In genomic region chr7:130385600-130386066, GRCh38 we compare ENCODE assay signal across 39 cellular contexts. TPM values are rescaled to one million over a fixed set of nuclear protein-coding genes. Genes with fewer than 3 reads are reported as not detected.
"Had no signal": no experiment of that assay in that cellular context is flagged by ENCODE, and none has a peak within 500 bp of the region (broad histone marks: within the 10 kb centered on the region; RNA-seq: fewer than 3 reads in every experiment).

No MANE protein-coding gene starts in this region.

- H3K4me3 Mint-ChIP-seq: activated naive CD4-positive, alpha-beta T cell treated with anti-CD3 and anti-CD28 coated beads, Interleukin-2, amount 50 U/mL, for 24 hours; activated naive CD8-positive, alpha-beta T cell treated with anti-CD3 and anti-CD28 coated beads, Interleukin-2, amount 50 U/mL, for 24 hours; activated T-cell treated with anti-CD3 and anti-CD28 coated beads, Interleukin-2, amount 50 U/mL, for 24 hours; activated T-helper 17 cell treated with anti-CD3 and anti-CD28 coated beads, Interleukin-2, amount 50 U/mL, for 72 hours; natural killer cell treated with Interleukin-12 subunit alpha and Interleukin-12 subunit beta and Interleukin-15 and Interleukin-18, amount 100 ng/mL, for 72 hours; stimulated activated naive B cell treated with anti-CD40 and anti-IgM and Interleukin-4, amounts not matched to agents 10 μg/mL and 1 μg/mL and 100 μg/mL, for 72 hours; T-helper 1 cell treated with Interleukin-12 subunit alpha and Interleukin-12 subunit beta and Interleukin-4 antibody, amounts not matched to agents 30 μg/mL and 1 μg/mL, for 36 hours had no signal

- ATAC-seq: activated CD4-positive, CD25-positive, alpha-beta regulatory T cell treated with anti-CD3 and anti-CD28 coated beads, Interleukin-2, amount 50 U/mL, for 24 hours; activated naive CD8-positive, alpha-beta T cell treated with anti-CD3 and anti-CD28 coated beads, Interleukin-2, amount 50 U/mL, for 24 hours; activated T-helper 17 cell treated with anti-CD3 and anti-CD28 coated beads, Interleukin-2, amount 50 U/mL, for 72 hours; left colon; natural killer cell treated with Interleukin-12 subunit alpha and Interleukin-12 subunit beta and Interleukin-15 and Interleukin-18, amount 100 ng/mL, for 72 hours; sciatic nerve; stimulated activated naive B cell treated with anti-CD40 and anti-IgM and Interleukin-4, amounts not matched to agents 10 μg/mL and 1 μg/mL and 100 μg/mL, for 72 hours had no signal

- H3K9ac ChIP-seq: SK-N-SH had no signal

- H3K4me3 ChIP-seq: esophagus squamous epithelium, skin epidermis, stomach, suprapubic skin, tibial nerve had no signal

- H3K9me3 Mint-ChIP-seq: activated naive CD4-positive, alpha-beta T cell treated with anti-CD3 and anti-CD28 coated beads, Interleukin-2, amount 50 U/mL, for 24 hours; activated naive CD8-positive, alpha-beta T cell treated with anti-CD3 and anti-CD28 coated beads, Interleukin-2, amount 50 U/mL, for 24 hours; activated T-cell treated with anti-CD3 and anti-CD28 coated beads, Interleukin-2, amount 50 U/mL, for 24 hours; activated T-helper 17 cell treated with anti-CD3 and anti-CD28 coated beads, Interleukin-2, amount 50 U/mL, for 72 hours; natural killer cell treated with Interleukin-12 subunit alpha and Interleukin-12 subunit beta and Interleukin-15 and Interleukin-18, amount 100 ng/mL, for 72 hours; T-helper 1 cell treated with Interleukin-12 subunit alpha and Interleukin-12 subunit beta and Interleukin-4 antibody, amounts not matched to agents 30 μg/mL and 1 μg/mL, for 36 hours had no signal

- H3K27me3 Mint-ChIP-seq: activated naive CD4-positive, alpha-beta T cell treated with anti-CD3 and anti-CD28 coated beads, Interleukin-2, amount 50 U/mL, for 24 hours; activated naive CD8-positive, alpha-beta T cell treated with anti-CD3 and anti-CD28 coated beads, Interleukin-2, amount 50 U/mL, for 24 hours; activated T-cell treated with anti-CD3 and anti-CD28 coated beads, Interleukin-2, amount 50 U/mL, for 24 hours; activated T-helper 17 cell treated with anti-CD3 and anti-CD28 coated beads, Interleukin-2, amount 50 U/mL, for 72 hours; natural killer cell treated with Interleukin-12 subunit alpha and Interleukin-12 subunit beta and Interleukin-15 and Interleukin-18, amount 100 ng/mL, for 72 hours had no signal

- DNase-seq: activated CD4-positive, alpha-beta T cell treated with anti-CD3 and anti-CD28 coated beads for 48 hours; activated CD4-positive, alpha-beta T cell treated with anti-CD3 and anti-CD28 coated beads, Interleukin-2, amount 50 U/mL, for 48 hours; activated CD8-positive, alpha-beta memory T cell treated with anti-CD3 and anti-CD28 coated beads, Interleukin-2, amount 50 U/mL, for 48 hours; activated gamma-delta T cell treated with Interleukin-2 at 50 U/mL for 16 hours; activated naive CD8-positive, alpha-beta T cell treated with anti-CD3 and anti-CD28 coated beads, Interleukin-2, amount 50 U/mL, for 24 hours; activated T-cell treated with anti-CD3 and anti-CD28 coated beads, Interleukin-2, amount 50 U/mL, for 24 hours; amygdala; effector CD8-positive, alpha-beta T cell; esophagus squamous epithelium; foreskin melanocyte; hippocampal formation; left colon; mammary epithelial cell; midbrain; SK-N-SH; stimulated activated naive B cell treated with anti-CD40 and anti-IgM and Interleukin-4, amounts not matched to agents 10 μg/mL and 1 μg/mL and 100 μg/mL, for 72 hours; stomach; SW 1271; T-helper 9 cell; WERI-Rb-1 had no signal

- H3K4me1 ChIP-seq: esophagus squamous epithelium, suprapubic skin had no signal

- H3K4me2 ChIP-seq: SK-N-SH had no signal

- H3K36me3 Mint-ChIP-seq: natural killer cell treated with Interleukin-12 subunit alpha and Interleukin-12 subunit beta and Interleukin-15 and Interleukin-18, amount 100 ng/mL, for 72 hours; stimulated activated naive B cell treated with anti-CD40 and anti-IgM and Interleukin-4, amounts not matched to agents 10 μg/mL and 1 μg/mL and 100 μg/mL, for 72 hours had no signal

- H3K27ac Mint-ChIP-seq: activated naive CD4-positive, alpha-beta T cell treated with anti-CD3 and anti-CD28 coated beads, Interleukin-2, amount 50 U/mL, for 24 hours; activated naive CD8-positive, alpha-beta T cell treated with anti-CD3 and anti-CD28 coated beads, Interleukin-2, amount 50 U/mL, for 24 hours; activated T-cell treated with anti-CD3 and anti-CD28 coated beads, Interleukin-2, amount 50 U/mL, for 24 hours; activated T-helper 17 cell treated with anti-CD3 and anti-CD28 coated beads, Interleukin-2, amount 50 U/mL, for 72 hours; natural killer cell treated with Interleukin-12 subunit alpha and Interleukin-12 subunit beta and Interleukin-15 and Interleukin-18, amount 100 ng/mL, for 72 hours; stimulated activated naive B cell treated with anti-CD40 and anti-IgM and Interleukin-4, amounts not matched to agents 10 μg/mL and 1 μg/mL and 100 μg/mL, for 72 hours; T-helper 1 cell treated with Interleukin-12 subunit alpha and Interleukin-12 subunit beta and Interleukin-4 antibody, amounts not matched to agents 30 μg/mL and 1 μg/mL, for 36 hours had no signal

- H3K27me3 ChIP-seq: esophagus squamous epithelium, stomach, suprapubic skin, tibial nerve had no signal

- H3K9me3 ChIP-seq: esophagus squamous epithelium, SK-N-SH, stomach, suprapubic skin had no signal

- H3K4me1 Mint-ChIP-seq: activated naive CD4-positive, alpha-beta T cell treated with anti-CD3 and anti-CD28 coated beads, Interleukin-2, amount 50 U/mL, for 24 hours; activated naive CD8-positive, alpha-beta T cell treated with anti-CD3 and anti-CD28 coated beads, Interleukin-2, amount 50 U/mL, for 24 hours; activated T-helper 17 cell treated with anti-CD3 and anti-CD28 coated beads, Interleukin-2, amount 50 U/mL, for 72 hours; stimulated activated naive B cell treated with anti-CD40 and anti-IgM and Interleukin-4, amounts not matched to agents 10 μg/mL and 1 μg/mL and 100 μg/mL, for 72 hours had no signal

- H3K36me3 ChIP-seq: esophagus squamous epithelium, stomach, suprapubic skin, tibial nerve, WERI-Rb-1 had no signal

- H3K27ac ChIP-seq: epithelial cell of prostate, esophagus squamous epithelium, skin epidermis, stomach, suprapubic skin, tibial nerve, WERI-Rb-1 had no signal

- FAIRE-seq: colon, endometrium, keratinocyte, TTC549 had no signal

RNA-seq across cellular contexts. Expression of gene CPA1, which starts 5.3 kb away (rescaled TPM):
- total RNA-seq: activated CD8-positive, alpha-beta memory T cell treated with anti-CD3 and anti-CD28 coated beads for 36 hours; activated T-helper 17 cell treated with anti-CD3 and anti-CD28 coated beads, Interleukin-2, amount 50 U/mL, for 72 hours; dermis microvascular lymphatic vessel endothelial cell; esophagus squamous epithelium; natural killer cell treated with Interleukin-12 subunit alpha and Interleukin-12 subunit beta and Interleukin-15 and Interleukin-18, amount 100 ng/mL, for 72 hours; renal cortical epithelial cell; stomach; suprapubic skin had no signal
- polyA plus RNA-seq: keratinocyte, mammary epithelial cell had no signal

RNA-seq across cellular contexts. Expression of gene CPA5, which starts 41.0 kb away (rescaled TPM):
- total RNA-seq: dermis microvascular lymphatic vessel endothelial cell; esophagus squamous epithelium; left colon; liver; mammary epithelial cell; natural killer cell treated with Interleukin-12 subunit alpha and Interleukin-12 subunit beta and Interleukin-15 and Interleukin-18, amount 100 ng/mL, for 72 hours; renal cortical epithelial cell; sciatic nerve; stomach; tibial nerve; urinary bladder had no signal
